24 cellular contexts compared by ENCODE assay signal in genomic region chr1:160118928-160119327, GRCh38. TPM values are rescaled to one million over a fixed set of nuclear protein-coding genes. Genes with fewer than 3 reads are reported as not detected.
DNase-seq lines count a peak whose midpoint lies in the region; ATAC-seq and TF ChIP-seq lines count a peak whose summit lies in the region.
"Had no signal": no experiment of that assay in that cellular context is flagged by ENCODE, and none has a peak within 500 bp of the region (broad histone marks: within the 10 kb centered on the region; RNA-seq: fewer than 3 reads in every experiment).

No MANE protein-coding gene starts in this region.

- intact Hi-C loops in sigmoid colon (cut with DNase I): loop anchor here (5.0 kb wide), 1 partner anchor 88 kb away; the partner anchor contains the start of gene PEA15

- DNase-seq in caudate nucleus (lab: John Stamatoyannopoulos, UW): peak in 4 of 61 donors; percentile 14 to 43 (median 28)
- peak; percentile 20 for DNase-seq in inferior parietal cortex (ENCODE audit: extremely low spot score)
- DNase-seq in sigmoid colon: no peak
- no peak for DNase-seq in NCI-H748 treated with DMSO at 0.1 percent for 48 hours (lab: John Stamatoyannopoulos, UW)
- DNase-seq: Caco-2; CD4-positive, alpha-beta memory T cell; DMS 273 treated with DMSO at 0.1 percent for 48 hours; DMS79 treated with DMSO at 0.1 percent for 48 hours; H9; KG1; NCI-H1092 treated with DMSO at 0.1 percent for 48 hours; NCI-H1436 treated with DMSO at 0.1 percent for 48 hours; NCI-H1930; NCI-H2227 treated with DMSO at 0.1 percent for 48 hours; NCI-H510A treated with DMSO at 0.1 percent for 48 hours; NCI-H774; NK-92 treated with Interleukin-12 subunit alpha and Interleukin-12 subunit beta, amount 100 ng/mL, for 24 hours; SIG-M5 had no signal

- TF ChIP-seq EP300 in sigmoid colon (IDR thresholded peaks at IDR 0.05): no peak

- 90 to 96% methylated on average over 3 of the region's 3 CpGs for WGBS in sigmoid colon, 2 donors

- TF ChIP-seq CTCF in sigmoid colon (IDR thresholded peaks at IDR 0.05): no peak

- peak overlapping the region in 1 of 4 donors; percentile 59 for H3K4me3 ChIP-seq in sigmoid colon
- H3K4me3 ChIP-seq: BLaER1, GM12878 had no signal

- no peaks in the 10 kb centered on the region for H3K27me3 ChIP-seq in sigmoid colon
- H3K27me3 ChIP-seq: BLaER1 had no signal

- H3K27ac ChIP-seq in caudate nucleus (ENCODE audit: low read depth, low read length): peak overlapping the region; percentile 68
- H3K27ac ChIP-seq in sigmoid colon: peak overlapping the region in 3 of 4 donors; percentile 84 to 89 (median 87)
- H3K27ac ChIP-seq: BLaER1 had no signal

- peaks cover 0 to 31% (median 5%) of the 10 kb centered on the region in 4 donors for H3K36me3 ChIP-seq in sigmoid colon
- H3K36me3 ChIP-seq: BLaER1 had no signal

- ATAC-seq in GM21737 (IDR thresholded peaks at IDR 0.05; ENCODE audit: unreplicated experiment) (no peak), GM18870 (IDR thresholded peaks at IDR 0.05; ENCODE audit: unreplicated experiment) (no peak), HG02938 (IDR thresholded peaks at IDR 0.05; ENCODE audit: unreplicated experiment) (no peak)
- ATAC-seq: GM12878 had no signal

- H3K9me3 ChIP-seq in sigmoid colon: no peaks in the 10 kb centered on the region
- H3K9me3 ChIP-seq: BLaER1, Caco-2 had no signal

- peaks cover 0 to 66% (median 52%) of the 10 kb centered on the region in 4 donors for H3K4me1 ChIP-seq in sigmoid colon

- no peak for TF ChIP-seq POLR2A in sigmoid colon (IDR thresholded peaks at IDR 0.05)

RNA-seq across cellular contexts. Expression of gene ATP1A2, which starts 3.4 kb away (rescaled TPM):
- total RNA-seq in sigmoid colon: 100 to 1,000 TPM in 2 of 4 donors, 10 to 100 TPM in 2; 60.7 to 153 (median 102) TPM
- 1 to 10 TPM in 2 of 3 donors, under 1 TPM in 1; 0.92 to 5.7 (median 1.8) TPM for polyA plus RNA-seq in sigmoid colon
- total RNA-seq: CD4-positive, alpha-beta memory T cell; GM12878; HT1080 had no signal
- polyA plus RNA-seq: CD4-positive, alpha-beta memory T cell had no signal

RNA-seq across cellular contexts. Expression of gene IGSF8, which starts 20.5 kb away (rescaled TPM):
- 10 to 100 TPM; 11.1 to 11.4 (median 11.3) TPM for total RNA-seq in sigmoid colon
- 10 to 100 TPM in 1 of 3 donors, 1 to 10 TPM in 2; 4.8 to 34.9 (median 7.2) TPM for polyA plus RNA-seq in sigmoid colon

RNA-seq across cellular contexts. Expression of gene ATP1A4, which starts 32.5 kb away (rescaled TPM):
- total RNA-seq in sigmoid colon: 1 to 10 TPM in 1 of 4 donors, under 1 TPM in 1, not detected in 2; 0.27 to 3.0 TPM
- polyA plus RNA-seq in sigmoid colon: under 1 TPM in 1 of 3 donors, not detected in 2; 0.22 TPM
- total RNA-seq: Caco-2; CD4-positive, alpha-beta memory T cell; HT1080 had no signal
- polyA plus RNA-seq: CD4-positive, alpha-beta memory T cell had no signal

RNA-seq across cellular contexts. Expression of gene KCNJ9, which starts 37.6 kb away (rescaled TPM):
- under 1 TPM; under 0.01 to 0.36 (median 0.27) TPM for total RNA-seq in sigmoid colon
- under 1 TPM in 1 of 3 donors, not detected in 2; 0.22 TPM for polyA plus RNA-seq in sigmoid colon
- total RNA-seq: Caco-2; CD4-positive, alpha-beta memory T cell; GM12878; HT1080 had no signal
- polyA plus RNA-seq: CD4-positive, alpha-beta memory T cell had no signal

RNA-seq across cellular contexts. Expression of gene KCNJ10, which starts 49.0 kb away (rescaled TPM):
- under 1 TPM in 2 of 4 donors, not detected in 2; 0.27 to 0.36 TPM for total RNA-seq in sigmoid colon
- 1 to 10 TPM in 1 of 3 donors, under 1 TPM in 1, not detected in 1; 0.23 to 1.3 TPM for polyA plus RNA-seq in sigmoid colon
- total RNA-seq: CD4-positive, alpha-beta memory T cell; HT1080 had no signal
